In the genomic region with DNA sequence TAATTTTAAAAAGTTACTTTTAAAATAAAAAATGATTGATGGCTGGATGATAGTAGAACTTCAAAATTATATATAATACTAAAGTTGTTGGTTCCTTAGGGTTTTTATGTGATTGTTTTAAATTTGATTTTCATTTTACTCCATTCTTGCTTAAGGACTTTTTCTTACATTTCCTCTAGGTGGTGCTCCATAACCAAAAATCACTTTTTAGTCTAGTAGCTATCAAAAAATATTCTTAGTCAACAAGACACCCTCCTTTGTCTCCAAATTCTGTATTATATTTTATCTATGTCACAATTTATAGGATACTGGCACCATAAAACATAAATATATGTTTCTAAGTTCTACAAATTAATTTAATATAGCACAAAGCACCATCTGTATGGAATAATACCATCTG, we compare ENCODE assay signal across 8 cellular contexts.
A peak's percentile ranks its signal among the peaks of the same experiment; 100 is the strongest.
DNase-seq lines count a peak whose midpoint lies in the region; ATAC-seq and TF ChIP-seq lines count a peak whose summit lies in the region.

No MANE protein-coding gene starts in this region.

- no peaks in the 10 kb centered on the region for H3K9me3 Mint-ChIP-seq in activated CD8-positive, alpha-beta T cell treated with anti-CD3 and anti-CD28 coated beads for 36 hours
- H3K9me3 Mint-ChIP-seq in activated CD8-positive, alpha-beta T cell treated with anti-CD3 and anti-CD28 coated beads, Interleukin-2, amount 10 ng/mL, durations not matched to agents 7 days and 5 days (ENCODE audit: insufficient read depth): no peaks in the 10 kb centered on the region
- H3K9me3 Mint-ChIP-seq in neural crest cell: peaks cover 6% of the 10 kb centered on the region

- H3K4me3 ChIP-seq in choroid plexus epithelial cell (ENCODE audit: low read depth, low read length): no peak overlapping the region

- ATAC-seq in activated CD8-positive, alpha-beta T cell treated with anti-CD3 and anti-CD28 coated beads for 36 hours: no peak
- ATAC-seq in activated CD8-positive, alpha-beta T cell treated with anti-CD3 and anti-CD28 coated beads, Interleukin-2, amount 10 ng/mL, durations not matched to agents 7 days and 5 days: no peak
- no peak for ATAC-seq in HG02884 (IDR thresholded peaks at IDR 0.05; ENCODE audit: unreplicated experiment)

- POLR2A ChIA-PET in activated CD8-positive, alpha-beta T cell treated with anti-CD3 and anti-CD28 coated beads for 36 hours (lab: Charles Lee): no interaction called here
- POLR2A ChIA-PET in activated CD8-positive, alpha-beta T cell treated with anti-CD3 and anti-CD28 coated beads, Interleukin-2, amount 10 ng/mL, durations not matched to agents 7 days and 5 days (lab: Charles Lee): no interaction called here

- CTCF ChIA-PET in activated CD8-positive, alpha-beta T cell treated with anti-CD3 and anti-CD28 coated beads for 36 hours (lab: Charles Lee): interaction anchor here (1.1 kb wide), 1 partner anchor 244 kb away, joined by 3 read pairs; no protein-coding TSS in a partner anchor
- CTCF ChIA-PET in activated CD8-positive, alpha-beta T cell treated with anti-CD3 and anti-CD28 coated beads, Interleukin-2, amount 10 ng/mL, durations not matched to agents 7 days and 5 days (lab: Charles Lee): interaction anchor here (1.0 to 1.3 kb wide), 2 partner anchors 244 to 501 kb away, joined by 3 to 4 read pairs; no protein-coding TSS in a partner anchor

- H3K27ac Mint-ChIP-seq in activated CD8-positive, alpha-beta T cell treated with anti-CD3 and anti-CD28 coated beads for 36 hours: no peak overlapping the region
- no peak overlapping the region for H3K27ac Mint-ChIP-seq in activated CD8-positive, alpha-beta T cell treated with anti-CD3 and anti-CD28 coated beads, Interleukin-2, amount 10 ng/mL, durations not matched to agents 7 days and 5 days
- H3K27ac Mint-ChIP-seq in neural crest cell (ENCODE audit: unreplicated experiment): no peak overlapping the region

- TF ChIP-seq CTCF in activated CD8-positive, alpha-beta T cell treated with anti-CD3 and anti-CD28 coated beads for 36 hours (IDR thresholded peaks at IDR 0.05): peak; percentile 28
- peak; percentile 39 for TF ChIP-seq CTCF in choroid plexus epithelial cell (conservative IDR thresholded peaks at IDR 0.05; ENCODE audit: low read depth, low read length)
- TF ChIP-seq CTCF in neural crest cell (conservative IDR thresholded peaks at IDR 0.05): peak; percentile 67

- H3K4me3 Mint-ChIP-seq in activated CD8-positive, alpha-beta T cell treated with anti-CD3 and anti-CD28 coated beads for 36 hours: no peak overlapping the region
- no peak overlapping the region for H3K4me3 Mint-ChIP-seq in activated CD8-positive, alpha-beta T cell treated with anti-CD3 and anti-CD28 coated beads, Interleukin-2, amount 10 ng/mL, durations not matched to agents 7 days and 5 days
- H3K4me3 Mint-ChIP-seq in neural crest cell: no peak overlapping the region

- H3K4me1 Mint-ChIP-seq in activated CD8-positive, alpha-beta T cell treated with anti-CD3 and anti-CD28 coated beads for 36 hours (ENCODE audit: low read depth): no peaks in the 10 kb centered on the region
- H3K4me1 Mint-ChIP-seq in activated CD8-positive, alpha-beta T cell treated with anti-CD3 and anti-CD28 coated beads, Interleukin-2, amount 10 ng/mL, durations not matched to agents 7 days and 5 days (ENCODE audit: low read depth): no peaks in the 10 kb centered on the region
- H3K4me1 Mint-ChIP-seq in neural crest cell: no peaks in the 10 kb centered on the region

- no peaks in the 10 kb centered on the region for H3K36me3 Mint-ChIP-seq in activated CD8-positive, alpha-beta T cell treated with anti-CD3 and anti-CD28 coated beads for 36 hours (ENCODE audit: low read depth)
- no peaks in the 10 kb centered on the region for H3K36me3 Mint-ChIP-seq in activated CD8-positive, alpha-beta T cell treated with anti-CD3 and anti-CD28 coated beads, Interleukin-2, amount 10 ng/mL, durations not matched to agents 7 days and 5 days (ENCODE audit: low read depth)
- H3K36me3 Mint-ChIP-seq in neural crest cell (ENCODE audit: low read depth): no peaks in the 10 kb centered on the region

- DNase-seq in activated CD8-positive, alpha-beta T cell treated with anti-CD3 and anti-CD28 coated beads for 36 hours: no peak
- no peak for DNase-seq in activated CD8-positive, alpha-beta T cell treated with anti-CD3 and anti-CD28 coated beads, Interleukin-2, amount 10 ng/mL, durations not matched to agents 7 days and 5 days
- peak; percentile 12 for DNase-seq in NCI-H146 (lab: John Stamatoyannopoulos, UW)
- peak; percentile 52 for DNase-seq in choroid plexus epithelial cell (ENCODE audit: low read depth)
- DNase-seq in neural crest cell (ENCODE audit: low read depth, low spot score): no peak
- DNase-seq in stimulated activated CD8-positive, alpha-beta memory T cell treated with anti-CD3 and anti-CD28 coated beads, Interleukin-4, amount 100 ng/mL, for 48 hours: no peak
- DNase-seq in NCI-H2029 (lab: John Stamatoyannopoulos, UW): no peak

- H3K27me3 Mint-ChIP-seq in activated CD8-positive, alpha-beta T cell treated with anti-CD3 and anti-CD28 coated beads for 36 hours: no peaks in the 10 kb centered on the region
- no peaks in the 10 kb centered on the region for H3K27me3 Mint-ChIP-seq in activated CD8-positive, alpha-beta T cell treated with anti-CD3 and anti-CD28 coated beads, Interleukin-2, amount 10 ng/mL, durations not matched to agents 7 days and 5 days (ENCODE audit: low read depth)
- H3K27me3 Mint-ChIP-seq in neural crest cell (ENCODE audit: low read depth): no peaks in the 10 kb centered on the region

- intact Hi-C loops in activated CD8-positive, alpha-beta T cell treated with anti-CD3 and anti-CD28 coated beads for 36 hours (cut with micrococcal nuclease): loop anchor here (2.0 to 5.0 kb wide), 2 partner anchors 244 to 320 kb away; no protein-coding TSS in a partner anchor

Comparison
In these comparisons a context has a peak if more than half of its experiments do, and no peak if none do; other contexts are left out.
1. DNase-seq: peak in NCI-H146 (single experiment) and choroid plexus epithelial cell (single experiment); none in activated CD8-positive, alpha-beta T cell treated with anti-CD3 and anti-CD28 coated beads for 36 hours (single experiment), activated CD8-positive, alpha-beta T cell treated with anti-CD3 and anti-CD28 coated beads, Interleukin-2, amount 10 ng/mL, durations not matched to agents 7 days and 5 days (single experiment), neural crest cell (single experiment), stimulated activated CD8-positive, alpha-beta memory T cell treated with anti-CD3 and anti-CD28 coated beads, Interleukin-4, amount 100 ng/mL, for 48 hours (single experiment) and NCI-H2029 (single experiment).
2. Peak in every context shown above with its lines, with median percentiles within 50 percentile points of each other: CTCF ChIP-seq.